28 cellular contexts compared by ENCODE assay signal in genomic region chr9:122380293-122380692, GRCh38.
"Had no signal": no experiment of that assay in that cellular context is flagged by ENCODE, and none has a peak within 500 bp of the region (broad histone marks: within the 10 kb centered on the region; RNA-seq: fewer than 3 reads in every experiment).

No MANE protein-coding gene starts in this region.

- H3K36me3 ChIP-seq: colonic mucosa, gastrocnemius medialis, left lung, lower lobe of right lung had no signal

- DNase-seq: colonic mucosa; cortex of kidney; effector CD8-positive, alpha-beta T cell; effector memory CD8-positive, alpha-beta T cell; endodermal cell; erythroblast; esophagus squamous epithelium; foreskin fibroblast; foreskin melanocyte; gastrocnemius medialis; glutamatergic neuron; head of caudate nucleus; heart right ventricle; hippocampal formation; left cardiac atrium; left lung; left ventricle myocardium superior; lower lobe of right lung; mesenchymal stem cell; mucosa of descending colon; naive B cell had no signal

- H3K4me3 ChIP-seq: colonic mucosa, esophagus squamous epithelium, gastrocnemius medialis, heart right ventricle, left lung, lower lobe of right lung, mucosa of descending colon had no signal

- H3K27me3 Mint-ChIP-seq: dendritic cell treated with granulocyte-macrophage colony-stimulating factor and Interleukin-4, amounts not matched to agents 40 ng/mL and 50 ng/mL, for 4 days; naive B cell had no signal

- H3K27ac Mint-ChIP-seq: dendritic cell treated with granulocyte-macrophage colony-stimulating factor and Interleukin-4, amounts not matched to agents 40 ng/mL and 50 ng/mL, for 4 days; effector memory CD8-positive, alpha-beta T cell; endodermal cell; mesothelial cell of epicardium; naive B cell had no signal

- ATAC-seq: effector memory CD8-positive, alpha-beta T cell; esophagus mucosa; gastrocnemius medialis; heart right ventricle; left cardiac atrium; left lung; left ventricle myocardium superior; lower lobe of right lung; mucosa of descending colon had no signal

- H3K27me3 ChIP-seq: colonic mucosa, esophagus squamous epithelium, gastrocnemius medialis, heart right ventricle, left lung had no signal

- H3K9me3 ChIP-seq: colonic mucosa, gastrocnemius medialis, lower lobe of right lung had no signal

- H3K27ac ChIP-seq: colonic mucosa, epithelial cell of prostate, gastrocnemius medialis, heart right ventricle, left lung, lower lobe of right lung had no signal

- H3K9me3 Mint-ChIP-seq: mesothelial cell of epicardium had no signal

- H3K4me3 Mint-ChIP-seq: dendritic cell treated with granulocyte-macrophage colony-stimulating factor and Interleukin-4, amounts not matched to agents 40 ng/mL and 50 ng/mL, for 4 days; effector memory CD8-positive, alpha-beta T cell; endodermal cell; mesothelial cell of epicardium; naive B cell had no signal

- FAIRE-seq: endometrium, islet of Langerhans, keratinocyte had no signal

- H3K36me3 Mint-ChIP-seq: mesothelial cell of epicardium had no signal
